Comparison of ENCODE assay signal across 14 cellular contexts in genomic region chr12:57147641-57147944, GRCh38. TPM values are rescaled to one million over a fixed set of nuclear protein-coding genes. Genes with fewer than 3 reads are reported as not detected.
A peak's percentile ranks its signal among the peaks of the same experiment; 100 is the strongest.
DNase-seq lines count a peak whose midpoint lies in the region; ATAC-seq and TF ChIP-seq lines count a peak whose summit lies in the region.
"Had no signal": no experiment of that assay in that cellular context is flagged by ENCODE, and none has a peak within 500 bp of the region (broad histone marks: within the 10 kb centered on the region; RNA-seq: fewer than 3 reads in every experiment).

No MANE protein-coding gene starts in this region.

- 53% methylated on average over 4 of the region's 4 CpGs for WGBS in suprapubic skin

- DNase-seq in lower lobe of right lung: no peak
- DNase-seq in suprapubic skin (ENCODE audit: low spot score in 2 of 2): no peak
- no peak for DNase-seq in UCSD-AML1 (lab: John Stamatoyannopoulos, UW; ENCODE audit: unreplicated experiment)
- DNase-seq: activated T-cell treated with anti-CD3 and anti-CD28 coated beads, Interleukin-2, amount 50 U/mL, for 72 hours; DMS79 treated with DMSO at 0.1 percent for 48 hours; T-helper 2 cell had no signal

- intact Hi-C loops in lower lobe of right lung (cut with DNase I): no loop called here

- H3K36me3 ChIP-seq in HUES48 (ENCODE audit: control insufficient read depth, insufficient read depth, low read length): peaks cover 92% of the 10 kb centered on the region
- H3K36me3 ChIP-seq in lower lobe of right lung: peaks cover 57% of the 10 kb centered on the region
- peaks cover 42% of the 10 kb centered on the region for H3K36me3 ChIP-seq in suprapubic skin

- no peak for TF ChIP-seq POLR2A in suprapubic skin (IDR thresholded peaks at IDR 0.05)

- H3K9ac ChIP-seq in HUES48 (ENCODE audit: low read depth, low read length): no peak overlapping the region

- ATAC-seq in lower lobe of right lung: no peak
- no peak for ATAC-seq in GM21367 (IDR thresholded peaks at IDR 0.05; ENCODE audit: unreplicated experiment)
- ATAC-seq in GM21825 (IDR thresholded peaks at IDR 0.05; ENCODE audit: unreplicated experiment): no peak
- no peak for ATAC-seq in GM21526 (IDR thresholded peaks at IDR 0.05; ENCODE audit: low FRiP score, unreplicated experiment)
- ATAC-seq: activated T-cell treated with anti-CD3 and anti-CD28 coated beads, Interleukin-2, amount 50 U/mL, for 72 hours had no signal

- H3K27ac ChIP-seq in HUES48 (ENCODE audit: low read depth, low read length) (peak overlapping the region; percentile 65), cingulate gyrus (ENCODE audit: low read depth, low read length) (peak overlapping the region; percentile 80), lower lobe of right lung (peak overlapping the region; percentile 75), suprapubic skin (peak overlapping the region; percentile 91)

- TF ChIP-seq CTCF in lower lobe of right lung (IDR thresholded peaks at IDR 0.05): no peak
- TF ChIP-seq CTCF in suprapubic skin (IDR thresholded peaks at IDR 0.05): no peak

- H3K4me3 ChIP-seq in HUES48 (ENCODE audit: low read depth, low read length): no peak overlapping the region
- no peak overlapping the region for H3K4me3 ChIP-seq in lower lobe of right lung
- no peak overlapping the region for H3K4me3 ChIP-seq in suprapubic skin

- H3K27me3 ChIP-seq in HUES48 (ENCODE audit: control insufficient read depth, insufficient read depth, low read length) (no peaks in the 10 kb centered on the region), lower lobe of right lung (ENCODE audit: low read depth) (no peaks in the 10 kb centered on the region), suprapubic skin (no peaks in the 10 kb centered on the region)

- H3K9me3 ChIP-seq in HUES48 (ENCODE audit: control insufficient read depth, insufficient read depth, low read length) (no peaks in the 10 kb centered on the region), lower lobe of right lung (no peaks in the 10 kb centered on the region), suprapubic skin (no peaks in the 10 kb centered on the region)

- no peak for TF ChIP-seq EP300 in suprapubic skin (IDR thresholded peaks at IDR 0.05)

- peaks cover 17% of the 10 kb centered on the region; the same call in 1 of the 2 replicates for H3K4me1 ChIP-seq in HUES48 (ENCODE audit: control insufficient read depth, insufficient read depth, low read length)
- H3K4me1 ChIP-seq in lower lobe of right lung: peaks cover 78% of the 10 kb centered on the region
- H3K4me1 ChIP-seq in suprapubic skin: peaks cover 83% of the 10 kb centered on the region

RNA-seq across cellular contexts. Expression of gene LRP1-AS, which starts 0.2 kb away (rescaled TPM):
- total RNA-seq in lower lobe of right lung: not detected
- not detected for total RNA-seq in suprapubic skin
- total RNA-seq: activated T-cell treated with anti-CD3 and anti-CD28 coated beads, Interleukin-2, amount 50 U/mL, for 72 hours; epithelial cell of proximal tubule; mononuclear cell; NCI-H460 had no signal

RNA-seq across cellular contexts. Expression of gene LRP1, which starts 19.3 kb away (rescaled TPM):
- 404 TPM for total RNA-seq in lower lobe of right lung
- 100 to 1,000 TPM in 2 of 4 donors, 10 to 100 TPM in 2; 83.1 to 149 (median 106) TPM for total RNA-seq in suprapubic skin

RNA-seq across cellular contexts. Expression of gene STAT6, which starts 36.4 kb away (rescaled TPM):
- total RNA-seq in lower lobe of right lung (269 TPM), suprapubic skin (100 to 1,000 TPM; 140 to 348 (median 183) TPM)

RNA-seq across cellular contexts. Expression of gene NAB2, which starts 58.7 kb away (rescaled TPM):
- 28.9 TPM for total RNA-seq in lower lobe of right lung
- 10 to 100 TPM; 28.2 to 52.5 (median 36.9) TPM for total RNA-seq in suprapubic skin
